In the genomic region with DNA sequence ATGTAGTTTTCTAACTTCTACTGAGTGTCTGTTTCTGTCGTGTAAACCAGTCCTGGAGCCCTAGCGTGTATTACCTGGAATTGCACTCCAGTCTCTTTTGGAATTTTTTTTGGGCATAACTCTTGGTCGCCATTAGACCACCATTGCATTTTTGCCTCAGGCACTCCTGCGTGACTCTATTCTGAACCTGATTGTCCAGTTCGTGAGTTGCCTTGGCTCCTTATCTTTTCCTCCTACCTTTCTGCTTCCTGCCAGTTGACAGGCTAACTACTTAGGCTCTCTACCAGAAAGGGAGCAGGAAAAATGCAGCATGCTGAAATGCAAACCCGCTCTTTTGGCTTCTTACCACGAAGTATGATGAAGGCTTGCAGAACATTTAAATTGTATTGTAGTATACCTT, we compare ENCODE assay signal across 19 cellular contexts.
"Had no signal": no experiment of that assay in that cellular context is flagged by ENCODE, and none has a peak within 500 bp of the region (broad histone marks: within the 10 kb centered on the region; RNA-seq: fewer than 3 reads in every experiment).

No MANE protein-coding gene starts in this region.

- H3K27me3 ChIP-seq: brain microvascular endothelial cell, esophagus muscularis mucosa, suprapubic skin, upper lobe of right lung had no signal

- H3K27me3 Mint-ChIP-seq: activated B cell treated with CpG ODN at 0.5 μM for 24 hours; activated CD4-positive, alpha-beta T cell treated with anti-CD3 and anti-CD28 coated beads, Interleukin-2, amount 10 ng/mL, durations not matched to agents 24 days and 14 days; memory B cell had no signal

- H3K4me3 ChIP-seq: esophagus muscularis mucosa, left ventricle myocardium inferior, suprapubic skin, upper lobe of right lung had no signal

- H3K27ac Mint-ChIP-seq: activated B cell treated with CpG ODN at 0.5 μM for 24 hours; activated CD4-positive, alpha-beta T cell treated with anti-CD3 and anti-CD28 coated beads, Interleukin-2, amount 10 ng/mL, durations not matched to agents 24 days and 14 days; activated naive CD4-positive, alpha-beta T cell treated with anti-CD3 and anti-CD28 coated beads for 36 hours; memory B cell; T-helper 1 cell treated with Interleukin-12 subunit alpha and Interleukin-12 subunit beta and Interleukin-4 antibody, amounts not matched to agents 30 μg/mL and 1 μg/mL, for 36 hours had no signal

- ATAC-seq: upper lobe of right lung had no signal

- H3K9me3 Mint-ChIP-seq: activated B cell treated with CpG ODN at 0.5 μM for 24 hours; activated CD4-positive, alpha-beta T cell treated with anti-CD3 and anti-CD28 coated beads, Interleukin-2, amount 10 ng/mL, durations not matched to agents 24 days and 14 days; activated naive CD4-positive, alpha-beta T cell treated with anti-CD3 and anti-CD28 coated beads for 36 hours; memory B cell; T-helper 1 cell treated with Interleukin-12 subunit alpha and Interleukin-12 subunit beta and Interleukin-4 antibody, amounts not matched to agents 30 μg/mL and 1 μg/mL, for 36 hours had no signal

- H3K4me3 Mint-ChIP-seq: activated B cell treated with CpG ODN at 0.5 μM for 24 hours; activated CD4-positive, alpha-beta T cell treated with anti-CD3 and anti-CD28 coated beads, Interleukin-2, amount 10 ng/mL, durations not matched to agents 24 days and 14 days; activated naive CD4-positive, alpha-beta T cell treated with anti-CD3 and anti-CD28 coated beads for 36 hours; memory B cell; neural crest cell; T-helper 1 cell treated with Interleukin-12 subunit alpha and Interleukin-12 subunit beta and Interleukin-4 antibody, amounts not matched to agents 30 μg/mL and 1 μg/mL, for 36 hours had no signal

- H3K9me3 ChIP-seq: esophagus muscularis mucosa, left ventricle myocardium inferior, suprapubic skin, upper lobe of right lung had no signal

- FAIRE-seq: endometrium, islet of Langerhans had no signal

- H3K36me3 ChIP-seq: brain microvascular endothelial cell, esophagus muscularis mucosa, left ventricle myocardium inferior, suprapubic skin, upper lobe of right lung had no signal

- H3K27ac ChIP-seq: brain microvascular endothelial cell, esophagus muscularis mucosa, left ventricle myocardium inferior, suprapubic skin, upper lobe of right lung had no signal

- DNase-seq: activated B cell treated with CpG ODN at 0.5 μM for 24 hours; activated CD4-positive, alpha-beta T cell treated with anti-CD3 and anti-CD28 coated beads, Interleukin-2, amount 10 ng/mL, durations not matched to agents 24 days and 14 days; activated CD8-positive, alpha-beta memory T cell treated with anti-CD3 and anti-CD28 coated beads for 24 hours; amniotic stem cell; brain microvascular endothelial cell; foreskin fibroblast; head of caudate nucleus; left ventricle myocardium inferior; stimulated activated CD4-positive, alpha-beta T cell treated with anti-CD3 and anti-CD28 coated beads, Interleukin-12 subunit alpha, Interleukin-12 subunit beta, amount 100 ng/mL, for 4 hours; stimulated activated naive CD4-positive, alpha-beta T cell treated with Interleukin-2 at 50 U/mL for 16 hours; upper lobe of right lung had no signal
